Comparison of ENCODE assay signal across 8 cellular contexts in the genomic region with DNA sequence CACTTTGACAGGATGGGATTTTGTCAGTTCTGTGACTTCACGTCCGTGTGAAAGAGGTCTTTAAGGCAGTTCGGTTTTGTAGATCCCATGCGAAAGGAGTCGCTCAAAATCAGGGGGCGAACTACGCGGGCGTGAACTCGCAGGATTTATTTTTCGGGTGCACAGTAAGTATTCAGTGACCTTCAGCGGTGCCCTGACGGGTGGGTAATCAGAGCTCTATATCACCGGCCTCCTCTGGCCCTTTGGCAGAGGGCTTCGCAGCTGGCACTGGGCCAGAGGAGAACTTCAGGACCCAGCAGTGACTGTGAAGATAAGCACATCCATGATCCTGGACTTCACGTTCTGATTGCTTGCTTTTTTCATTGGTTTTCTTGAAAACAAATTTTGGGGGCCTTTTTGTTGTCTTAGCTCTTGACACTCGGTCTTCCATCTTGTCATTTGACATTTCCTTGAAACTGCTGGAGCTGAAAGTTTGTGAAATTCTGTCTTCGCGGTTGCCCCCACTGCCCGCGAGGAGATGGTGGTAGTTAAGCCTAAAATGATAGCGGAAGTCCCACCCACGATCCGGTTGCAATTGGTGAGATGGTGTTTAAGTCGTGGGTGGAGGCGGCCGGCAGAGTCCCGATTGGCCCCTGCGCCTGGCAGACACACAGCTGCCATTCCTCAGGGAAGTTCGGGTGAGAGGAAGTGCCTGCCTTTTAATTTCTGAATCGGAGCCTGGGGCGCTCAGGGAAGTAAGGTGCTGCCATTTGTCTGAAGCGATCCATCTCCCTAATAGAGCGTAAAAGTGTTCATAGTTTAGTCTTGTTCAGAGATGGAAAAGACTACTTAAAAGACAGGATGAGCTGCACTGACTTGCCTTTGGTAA. TPM values are rescaled to one million over a fixed set of nuclear protein-coding genes. Genes with fewer than 3 reads are reported as not detected.
DNase-seq lines count a peak whose midpoint lies in the region; ATAC-seq, FAIRE-seq and TF ChIP-seq lines count a peak whose summit lies in the region.

A gene (minus strand): TSS at position 535 of the 868 bp plus-strand sequence. CDS start 872 bp downstream, outside the sequence.

- no peaks in the 10 kb centered on the region for H3K27me3 Mint-ChIP-seq in nephron progenitor cell (ENCODE audit: low read depth, poor library complexity)
- H3K27me3 Mint-ChIP-seq in stimulated activated naive CD8-positive, alpha-beta T cell treated with anti-CD3 and anti-CD28 coated beads, Interleukin-15, amount 100 ng/mL, for 72 hours: no peaks in the 10 kb centered on the region

- no peaks in the 10 kb centered on the region for H3K9me3 Mint-ChIP-seq in nephron progenitor cell
- H3K9me3 Mint-ChIP-seq in stimulated activated naive CD8-positive, alpha-beta T cell treated with anti-CD3 and anti-CD28 coated beads, Interleukin-15, amount 100 ng/mL, for 72 hours: no peaks in the 10 kb centered on the region

- H3K36me3 Mint-ChIP-seq in nephron progenitor cell (ENCODE audit: low read depth): peaks cover 35% of the 10 kb centered on the region

- H3K4me3 Mint-ChIP-seq in nephron progenitor cell: peak within 1 kb of the TSS; percentile 97
- peak within 1 kb of the TSS; percentile 85 to 96 for H3K4me3 Mint-ChIP-seq in stimulated activated naive CD8-positive, alpha-beta T cell treated with anti-CD3 and anti-CD28 coated beads, Interleukin-15, amount 100 ng/mL, for 72 hours

- peaks cover 46% of the 10 kb centered on the region for H3K4me1 Mint-ChIP-seq in nephron progenitor cell
- peaks cover 54% of the 10 kb centered on the region for H3K4me1 Mint-ChIP-seq in stimulated activated naive CD8-positive, alpha-beta T cell treated with anti-CD3 and anti-CD28 coated beads, Interleukin-15, amount 100 ng/mL, for 72 hours

- DNase-seq in EL: peak; percentile 97
- DNase-seq in H54 (ENCODE audit: insufficient read length, low spot score): peak; percentile 87
- peak; percentile 97 for DNase-seq in M059J (ENCODE audit: low read depth)
- peak; percentile 77 for DNase-seq in SIG-M5 (lab: John Stamatoyannopoulos, UW)
- peak; percentile 68 for DNase-seq in activated gamma-delta T cell (lab: John Stamatoyannopoulos, UW)
- DNase-seq in fibroblast of the conjunctiva (ENCODE audit: low read depth): peak; percentile 92
- peak; percentile 84 for DNase-seq in nephron progenitor cell
- DNase-seq in stimulated activated naive CD8-positive, alpha-beta T cell treated with anti-CD3 and anti-CD28 coated beads, Interleukin-15, amount 100 ng/mL, for 72 hours: peak; percentile 73 to 83

- H3K27ac Mint-ChIP-seq in nephron progenitor cell: peak within 1 kb of the TSS; percentile 79
- peak within 1 kb of the TSS; percentile 90 to 97 for H3K27ac Mint-ChIP-seq in stimulated activated naive CD8-positive, alpha-beta T cell treated with anti-CD3 and anti-CD28 coated beads, Interleukin-15, amount 100 ng/mL, for 72 hours

- TF ChIP-seq POLR2A in H54 (IDR thresholded peaks at IDR 0.05; ENCODE audit: low read depth, low read length): no peak

- no peak for TF ChIP-seq CTCF in nephron progenitor cell (IDR thresholded peaks at IDR 0.05)

- peak; percentile 99 for FAIRE-seq in H54 (lab: Jason Lieb, UNC)

- ATAC-seq in stimulated activated naive CD8-positive, alpha-beta T cell treated with anti-CD3 and anti-CD28 coated beads, Interleukin-15, amount 100 ng/mL, for 72 hours: peak; percentile 73

RNA-seq across cellular contexts. Expression of the gene that starts here (rescaled TPM):
- 48.3 and 56.1 TPM in 2 replicates for total RNA-seq in M059J (2014; rRNA removed; shearing (Covaris generic))

Comparison
In these comparisons a context has a peak if more than half of its experiments do, and no peak if none do; other contexts are left out.
1. Peak in every context shown above with its lines: DNase-seq and ATAC-seq.